In genomic region chr17:62479895-62480253, GRCh38 we compare ENCODE assay signal across 7 cellular contexts. TPM values are rescaled to one million over a fixed set of nuclear protein-coding genes. Genes with fewer than 3 reads are reported as not detected.
A peak's percentile ranks its signal among the peaks of the same experiment; 100 is the strongest.
DNase-seq lines count a peak whose midpoint lies in the region; ATAC-seq, FAIRE-seq and TF ChIP-seq lines count a peak whose summit lies in the region.
"Not testable (repeated sequence)": the region's sequence is repeated elsewhere in the genome, so short reads cannot be mapped to it uniquely, and the experiment has no call there.

No MANE protein-coding gene starts in this region.

- H2AFZ ChIP-seq in K562 (ENCODE audit: low read depth, low read length): not testable (repeated sequence)

- not testable (repeated sequence) for TF ChIP-seq POLR2A in K562 (conservative IDR thresholded peaks at IDR 0.05); sigmoid colon (IDR thresholded peaks at IDR 0.05)

- H2AK5ac ChIP-seq in mesendoderm (ENCODE audit: low read length): not testable (repeated sequence)

- WGBS in K562 (ENCODE audit: insufficient coverage, low coverage, missing lambda C conversion rate): 0% methylated on average over 4 of the region's 5 CpGs
- no CpG with 5 or more reads among the region's 5 CpGs for WGBS in mesendoderm (ENCODE audit: extremely low coverage, insufficient coverage, low lambda C conversion rate)
- 1 to 9% methylated on average over 5 of the region's 5 CpGs for WGBS in sigmoid colon, 2 donors

- H3K79me2 ChIP-seq in K562 (ENCODE audit: control insufficient read depth, insufficient read depth, low read length) (peaks cover 53% of the 10 kb centered on the region), mesendoderm (ENCODE audit: control insufficient read depth, insufficient read depth, low read length) (peaks cover 11% of the 10 kb centered on the region)

- H3K23ac ChIP-seq in mesendoderm (ENCODE audit: low read length): not testable (repeated sequence)

- H4K5ac ChIP-seq in mesendoderm (ENCODE audit: low read length): not testable (repeated sequence)

- not testable (repeated sequence) for H3K36me3 ChIP-seq in GM06990 (ENCODE audit: control insufficient read depth, insufficient read depth, low read length); mesendoderm (ENCODE audit: control insufficient read depth, insufficient read depth, low read length)
- H3K36me3 ChIP-seq in K562 (ENCODE audit: control insufficient read depth, insufficient read depth, low read length) (peaks cover 19% of the 10 kb centered on the region; the same call in 2 of the 3 replicates), sigmoid colon (peaks cover 0 to 27% (median 0%) of the 10 kb centered on the region in 4 donors)

- peaks cover 17% of the 10 kb centered on the region for H3K36me3 Mint-ChIP-seq in T-helper 2 cell treated with Interferon-gamma antibody and Interleukin-4, amounts not matched to agents 5 μg/mL and 100 μg/mL, for 36 hours (ENCODE audit: low read depth)

- H3K4me2 ChIP-seq in K562 (ENCODE audit: insufficient read depth, low read length) (peak overlapping the region; percentile 64), mesendoderm (ENCODE audit: low read length) (peak overlapping the region; percentile 40)

- H3K18ac ChIP-seq in mesendoderm (ENCODE audit: low read length): not testable (repeated sequence)

- peaks cover 22% of the 10 kb centered on the region for H3K4me1 Mint-ChIP-seq in T-helper 2 cell treated with Interferon-gamma antibody and Interleukin-4, amounts not matched to agents 5 μg/mL and 100 μg/mL, for 36 hours (ENCODE audit: low read depth)

- not testable (repeated sequence) for H2BK120ac ChIP-seq in mesendoderm (ENCODE audit: low read depth, low read length)

- H3K4me1 ChIP-seq in K562 (replicated peaks in 1 of 2; ENCODE audit: control insufficient read depth in 2 of 2, insufficient read depth in 2 of 2, low read length in 2 of 2); mesendoderm (ENCODE audit: control insufficient read depth, low read depth, low read length): not testable (repeated sequence)
- H3K4me1 ChIP-seq in sigmoid colon: peaks cover 0 to 50% (median 35%) of the 10 kb centered on the region in 4 donors

- not testable (repeated sequence) for H3K27me3 Mint-ChIP-seq in T-helper 2 cell treated with Interferon-gamma antibody and Interleukin-4, amounts not matched to agents 5 μg/mL and 100 μg/mL, for 36 hours (ENCODE audit: low read depth)

- in situ Hi-C loops in K562 (cut with MboI): not testable (repeated sequence)

- CTCF ChIA-PET in K562 (lab: Yijun Ruan, JAX; ENCODE audit: low intra/inter-chr PET ratio): not testable (repeated sequence)

- not testable (repeated sequence) for ATAC-seq in K562

- not testable (repeated sequence) for H3K79me1 ChIP-seq in mesendoderm (ENCODE audit: low read length)

- not testable (repeated sequence) for H3K9me3 ChIP-seq in K562 (replicated peaks; ENCODE audit: control insufficient read depth, insufficient read depth, low read depth, low read length); sigmoid colon

- H3K56ac ChIP-seq in mesendoderm (ENCODE audit: low read length): peak overlapping the region; percentile 81

- not testable (repeated sequence) for DNase-seq in GM06990 (ENCODE audit: extremely low read depth, insufficient read length); T-helper 2 cell treated with Interferon-gamma antibody and Interleukin-4, amounts not matched to agents 5 μg/mL and 100 μg/mL, for 36 hours (ENCODE audit: low spot score); K562 (ENCODE audit: extremely low read depth in 1 of 4, low spot score in 3 of 4); fibroblast of the aortic adventitia (ENCODE audit: low read depth); mesendoderm; sigmoid colon
- DNase-seq in MV-4-11 (lab: John Stamatoyannopoulos, UW): peak; percentile 52

- not testable (repeated sequence) for TF ChIP-seq EP300 in K562 (IDR thresholded peaks at IDR 0.05; ENCODE audit: low read length); sigmoid colon (IDR thresholded peaks at IDR 0.05)

- intact Hi-C loops in K562 (cut with micrococcal nuclease): loop anchor here (10.0 kb wide), 1 partner anchor 55 kb away; the partner anchor contains the start of gene METTL2A
- intact Hi-C loops in sigmoid colon (cut with DNase I): not testable (repeated sequence)

- peak overlapping the region; percentile 76 for H3K4me3 ChIP-seq in GM06990 (replicated peaks; ENCODE audit: low read depth, low read length)
- H3K4me3 ChIP-seq in K562: peak overlapping the region; percentile 57
- peak overlapping the region; percentile 75 for H3K4me3 ChIP-seq in fibroblast of the aortic adventitia (ENCODE audit: low read depth, low read length)
- peak overlapping the region; percentile 58 for H3K4me3 ChIP-seq in mesendoderm (ENCODE audit: low read length)
- peak overlapping the region; percentile 60 to 93 (median 85) for H3K4me3 ChIP-seq in sigmoid colon

- peak; percentile 84 for FAIRE-seq in K562 (lab: Jason Lieb, UNC)

- H2BK15ac ChIP-seq in mesendoderm (replicated peaks; ENCODE audit: low read depth): not testable (repeated sequence)

- POLR2A ChIA-PET in K562 (lab: Yijun Ruan, JAX): not testable (repeated sequence)

- TF ChIP-seq CTCF in GM06990 (IDR thresholded peaks at IDR 0.05; ENCODE audit: insufficient read depth, low read length, poor library complexity, severe bottlenecking); K562 (IDR thresholded peaks at IDR 0.05 in 2 of 3, conservative IDR thresholded peaks at IDR 0.05 in 1 of 3; ENCODE audit: insufficient read depth in 2 of 3, low read depth in 1 of 3, low read length in 3 of 3); fibroblast of the aortic adventitia (IDR thresholded peaks at IDR 0.05; ENCODE audit: insufficient read depth, low read length); sigmoid colon (IDR thresholded peaks at IDR 0.05): not testable (repeated sequence)

- not testable (repeated sequence) for H3K9me3 Mint-ChIP-seq in T-helper 2 cell treated with Interferon-gamma antibody and Interleukin-4, amounts not matched to agents 5 μg/mL and 100 μg/mL, for 36 hours

- peak overlapping the region; percentile 93 for H3K4me3 Mint-ChIP-seq in T-helper 2 cell treated with Interferon-gamma antibody and Interleukin-4, amounts not matched to agents 5 μg/mL and 100 μg/mL, for 36 hours

- not testable (repeated sequence) for H4K20me1 ChIP-seq in K562 (replicated peaks; ENCODE audit: control insufficient read depth, insufficient read depth, low read length)

- H3K27ac Mint-ChIP-seq in T-helper 2 cell treated with Interferon-gamma antibody and Interleukin-4, amounts not matched to agents 5 μg/mL and 100 μg/mL, for 36 hours: peak overlapping the region; percentile 90

- peak overlapping the region; percentile 73 to 92 for H3K9ac ChIP-seq in K562 (ENCODE audit: insufficient read depth in 1 of 2, low read depth in 2 of 2, low read length in 2 of 2)
- peak overlapping the region; percentile 80 for H3K9ac ChIP-seq in mesendoderm (ENCODE audit: low read length)

- peak overlapping the region; percentile 83 for H3K27ac ChIP-seq in K562 (ENCODE audit: extremely low read depth, low read depth, low read length)
- peak overlapping the region; percentile 62 for H3K27ac ChIP-seq in mesendoderm (ENCODE audit: low read depth, low read length)
- H3K27ac ChIP-seq in sigmoid colon: peak overlapping the region; percentile 84 to 98 (median 96)

- H2BK5ac ChIP-seq in mesendoderm (ENCODE audit: low read length): not testable (repeated sequence)

- H3K27me3 ChIP-seq in GM06990 (replicated peaks; ENCODE audit: control insufficient read depth, insufficient read depth, low read length); K562 (ENCODE audit: control insufficient read depth in 2 of 2, insufficient read depth in 2 of 2, low read length in 2 of 2); mesendoderm (ENCODE audit: insufficient read depth, low read length, poor library complexity); sigmoid colon: not testable (repeated sequence)

- TSS peak; percentile 59 for BruUV-seq in K562 (replicated peaks; lab: Mats Ljungman, UMichigan)

- H4K8ac ChIP-seq in mesendoderm (ENCODE audit: low read depth, low read length): not testable (repeated sequence)

- H3K9me1 ChIP-seq in K562 (ENCODE audit: control insufficient read depth, insufficient read depth, low read length): not testable (repeated sequence)

- TF ChIP-seq RAD21 in K562 (CRISPR knock-in tag; conservative IDR thresholded peaks at IDR 0.05 in 1 of 2, IDR thresholded peaks at IDR 0.05 in 1 of 2): not testable (repeated sequence)

- not testable (repeated sequence) for H3K4ac ChIP-seq in mesendoderm (ENCODE audit: low read depth, low read length)

RNA-seq across cellular contexts. Expression of gene TLK2, which starts 1.2 kb away (rescaled TPM):
- total RNA-seq in K562 (2011; cell fraction: chromatin; rRNA removed; ENCODE audit: low replicate concordance): 66.3 and 139 TPM in 2 replicates
- 29.9 and 31.4 TPM in 2 replicates for total RNA-seq in K562 (2011; cell fraction: nucleolus; rRNA removed)
- 51.2 and 68.6 TPM in 2 replicates for total RNA-seq in K562 (2011; cell fraction: nucleoplasm; rRNA removed)
- total RNA-seq in K562 (2014; rRNA removed): 29.5 and 32.4 TPM in 2 replicates
- total RNA-seq in K562 (2014; rRNA removed; fragmentation: Illumina TruSeq; extraction: Trizol): 34.8 and 43.0 TPM in 2 replicates
- 38.4 and 40.1 TPM in 2 replicates for total RNA-seq in K562 (2015; rRNA removed; fragmentation: Illumina TruSeq; extraction: Trizol)
- 27.0 and 32.5 TPM in 2 replicates for total RNA-seq in K562 (2021)
- 51.9 and 53.7 TPM in 2 replicates for polyA plus RNA-seq in K562 (2011; rRNA removed)
- polyA plus RNA-seq in K562 (2011; cell fraction: cytosol; rRNA removed): 29.2 and 37.5 TPM in 2 replicates
- polyA plus RNA-seq in K562 (2011; cell fraction: nucleus; rRNA removed): 36.5 and 48.4 TPM in 2 replicates
- 22.1 and 27.8 TPM in 2 replicates for polyA plus RNA-seq in K562 (2012)
- 29.4 and 30.2 TPM in 2 replicates for polyA plus RNA-seq in K562 (2014; fragmentation: Illumina TruSeq; extraction: Trizol)
- polyA plus RNA-seq in K562 (2014; fragmentation: Nextera tagmentation; extraction: Ambion mirVana): 10 to 100 TPM; 10.1 to 14.2 TPM
- 20.6 and 21.7 TPM in 2 replicates for polyA plus RNA-seq in K562 (2014; rRNA removed)
- 77.6 and 89.9 TPM in 2 replicates for polyA minus RNA-seq in K562 (2011; rRNA and poly(A)+ RNA removed)
- polyA minus RNA-seq in K562 (2011; cell fraction: cytosol; rRNA and poly(A)+ RNA removed): 35.7 and 49.6 TPM in 2 replicates
- polyA minus RNA-seq in K562 (2011; cell fraction: nucleus; rRNA and poly(A)+ RNA removed): 18.7 and 48.9 TPM in 2 replicates
- total RNA-seq in fibroblast of the aortic adventitia (ENCODE audit: low replicate concordance): 39.1 and 52.7 TPM in 2 replicates
- 36.7 TPM for polyA plus RNA-seq in mesendoderm (2013, experiment 1 of 2)
- polyA plus RNA-seq in mesendoderm (2013, experiment 2 of 2): 38.7 TPM
- 10 to 100 TPM; 30.7 to 59.3 (median 36.0) TPM for total RNA-seq in sigmoid colon
- polyA plus RNA-seq in sigmoid colon: 10 to 100 TPM; 21.1 to 28.8 (median 22.2) TPM

RNA-seq across cellular contexts. Expression of gene METTL2A, which starts 56.2 kb away (rescaled TPM):
- total RNA-seq in K562 (2011; cell fraction: chromatin; rRNA removed; ENCODE audit: low replicate concordance): 44.9 and 101 TPM in 2 replicates
- total RNA-seq in K562 (2011; cell fraction: nucleolus; rRNA removed): 29.6 and 34.7 TPM in 2 replicates
- total RNA-seq in K562 (2011; cell fraction: nucleoplasm; rRNA removed): 50.8 and 52.8 TPM in 2 replicates
- total RNA-seq in K562 (2014; rRNA removed): 26.9 and 35.6 TPM in 2 replicates
- 35.3 and 36.5 TPM in 2 replicates for total RNA-seq in K562 (2014; rRNA removed; fragmentation: Illumina TruSeq; extraction: Trizol)
- total RNA-seq in K562 (2015; rRNA removed; fragmentation: Illumina TruSeq; extraction: Trizol): 31.4 and 33.2 TPM in 2 replicates
- 30.5 and 32.7 TPM in 2 replicates for total RNA-seq in K562 (2021)
- polyA plus RNA-seq in K562 (2011; rRNA removed): 25.6 and 40.4 TPM in 2 replicates
- polyA plus RNA-seq in K562 (2011; cell fraction: cytosol; rRNA removed): 16.1 and 21.5 TPM in 2 replicates
- 8.7 and 9.3 TPM in 2 replicates for polyA plus RNA-seq in K562 (2011; cell fraction: nucleus; rRNA removed)
- polyA plus RNA-seq in K562 (2012): 19.0 and 26.6 TPM in 2 replicates
- 30.0 and 30.5 TPM in 2 replicates for polyA plus RNA-seq in K562 (2014; fragmentation: Illumina TruSeq; extraction: Trizol)
- 10 to 100 TPM; 48.4 to 52.5 TPM for polyA plus RNA-seq in K562 (2014; fragmentation: Nextera tagmentation; extraction: Ambion mirVana)
- polyA plus RNA-seq in K562 (2014; rRNA removed): 21.0 and 26.0 TPM in 2 replicates
- polyA minus RNA-seq in K562 (2011; rRNA and poly(A)+ RNA removed): 35.4 and 43.8 TPM in 2 replicates
- polyA minus RNA-seq in K562 (2011; cell fraction: cytosol; rRNA and poly(A)+ RNA removed): 14.1 and 26.4 TPM in 2 replicates
- polyA minus RNA-seq in K562 (2011; cell fraction: nucleus; rRNA and poly(A)+ RNA removed): 12.3 and 18.7 TPM in 2 replicates
- total RNA-seq in fibroblast of the aortic adventitia (ENCODE audit: low replicate concordance): 7.2 and 29.6 TPM in 2 replicates
- polyA plus RNA-seq in mesendoderm (2013, experiment 1 of 2): 23.4 TPM
- 25.0 TPM for polyA plus RNA-seq in mesendoderm (2013, experiment 2 of 2)
- total RNA-seq in sigmoid colon: 10 to 100 TPM in 3 of 4 donors, 1 to 10 TPM in 1; 8.6 to 17.8 (median 12.2) TPM
- polyA plus RNA-seq in sigmoid colon: 10 to 100 TPM in 2 of 3 donors, 1 to 10 TPM in 1; 9.6 to 17.5 (median 15.7) TPM
